In genomic region chr6:119241124-119241491, GRCh38 we compare ENCODE assay signal across 11 cellular contexts.
DNase-seq lines count a peak whose midpoint lies in the region; ATAC-seq, FAIRE-seq and TF ChIP-seq lines count a peak whose summit lies in the region.
"Had no signal": no experiment of that assay in that cellular context is flagged by ENCODE, and none has a peak within 500 bp of the region (broad histone marks: within the 10 kb centered on the region; RNA-seq: fewer than 3 reads in every experiment).

No MANE protein-coding gene starts in this region.

- no peak overlapping the region for H3K4me3 ChIP-seq in hepatocyte

- DNase-seq in AG08396 (ENCODE audit: low spot score), result peak; percentile 12
- peak; percentile 52 for DNase-seq in NCI-H1105 (lab: John Stamatoyannopoulos, UW)
- peak; percentile 70 for DNase-seq in hepatocyte (ENCODE audit: low spot score)
- no peak for DNase-seq in posterior vena cava (ENCODE audit: low spot score)
- DNase-seq in GM12891 (ENCODE audit: insufficient read length, low spot score), result no peak
- no peak for DNase-seq in central memory CD4-positive, alpha-beta T cell
- DNase-seq: amygdala, T-cell had no signal

- H3K27me3 ChIP-seq in hepatocyte, result no peaks in the 10 kb centered on the region

- peak overlapping the region; percentile 18 for H3K4me2 ChIP-seq in hepatocyte

- no peaks in the 10 kb centered on the region for H3K9me2 ChIP-seq in hepatocyte (replicated peaks; ENCODE audit: insufficient read depth)

- H4K20me1 ChIP-seq in hepatocyte (ENCODE audit: insufficient read depth, poor library complexity, severe bottlenecking), result no peaks in the 10 kb centered on the region

- H3K27ac ChIP-seq in hepatocyte, result peak overlapping the region; percentile 54
- H3K27ac ChIP-seq: C4-2B had no signal

- peaks cover 8% of the 10 kb centered on the region for H3K4me1 ChIP-seq in hepatocyte (ENCODE audit: insufficient read depth)

- H3K79me2 ChIP-seq in hepatocyte, result peaks cover 47% of the 10 kb centered on the region

- intact Hi-C loops in posterior vena cava (cut with DNase I), result no loop called here

- no peaks in the 10 kb centered on the region for H3K36me3 ChIP-seq in hepatocyte (replicated peaks; ENCODE audit: insufficient read depth, low read depth)

- ATAC-seq in GM21723 (IDR thresholded peaks at IDR 0.05; ENCODE audit: unreplicated experiment) (peak; percentile 66), GM21367 (IDR thresholded peaks at IDR 0.05; ENCODE audit: unreplicated experiment) (no peak)
- ATAC-seq: T-cell had no signal

- no peaks in the 10 kb centered on the region for H3K9me3 ChIP-seq in hepatocyte (ENCODE audit: low read depth)

- 15% methylated on average over 2 of the region's 2 CpGs for WGBS in hepatocyte (ENCODE audit: low lambda C conversion rate, missing lambda C conversion rate)

- no peak for FAIRE-seq in GM12891 (lab: Jason Lieb, UNC)

- TF ChIP-seq POLR2A in GM12891 (IDR thresholded peaks at IDR 0.05; ENCODE audit: low read depth, low read length), result no peak

- H2AFZ ChIP-seq in hepatocyte, result no peak overlapping the region

- no peak for TF ChIP-seq CTCF in hepatocyte (IDR thresholded peaks at IDR 0.05; ENCODE audit: poor library complexity)

TF ChIP-seq in GM12891, 5 proteins besides CTCF, POLR2A, EP300 and RAD21:
- no peak for TF ChIP-seq PAX5 (IDR thresholded peaks at IDR 0.05; ENCODE audit: insufficient read depth, low read length, severe bottlenecking)
- TF ChIP-seq POLR2AphosphoS5 (IDR thresholded peaks at IDR 0.05; ENCODE audit: low read depth, low read length), result no peak
- no peak for TF ChIP-seq TAF1 (IDR thresholded peaks at IDR 0.05; ENCODE audit: low read depth, low read length)
- TF ChIP-seq POU2F2 (IDR thresholded peaks at IDR 0.05; ENCODE audit: low read depth, low read length), result no peak
- TF ChIP-seq SPI1 (IDR thresholded peaks at IDR 0.05; ENCODE audit: low read depth, low read length), result no peak

Comparison
In these comparisons a context has a peak if more than half of its experiments do, and no peak if none do; other contexts are left out.
1. DNase-seq: peak in AG08396 (single experiment), NCI-H1105 (single experiment) and hepatocyte (single experiment); none in posterior vena cava (single experiment), GM12891 (single experiment) and central memory CD4-positive, alpha-beta T cell (single experiment).